1 cellular context compared by ENCODE assay signal in genomic region chr15:77071338-77072223, GRCh38.
TF ChIP-seq lines count a peak whose summit lies in the region.

No MANE protein-coding gene starts in this region.

TF ChIP-seq in WTC11, 78 proteins besides CTCF, POLR2A, EP300 and RAD21 (continued from another document):
- TF ChIP-seq PREB (CRISPR knock-in tag; IDR thresholded peaks at IDR 0.05; ENCODE audit: borderline replicate concordance) (no peak), ZNF281 (CRISPR knock-in tag; IDR thresholded peaks at IDR 0.05) (no peak)
TF ChIP-seq in WTC11: peak in this region for 0.
